1 cellular context compared by ENCODE assay signal in genomic region chr11:47051217-47051616, GRCh38.
TF ChIP-seq lines count a peak whose summit lies in the region.

No MANE protein-coding gene starts in this region.

TF ChIP-seq in HEK293, 187 proteins besides CTCF, POLR2A, EP300 and RAD21 (continued from another document):
- TF ChIP-seq ZNF449 (tag by site-specific recombination; IDR thresholded peaks at IDR 0.05): no peak
- TF ChIP-seq ZBTB48 (tag by site-specific recombination; IDR thresholded peaks at IDR 0.05): 0 out of 2 replicates have a peak, but pooled peaks have one; percentile 23
TF ChIP-seq in HEK293: peak in this region for 1.
